17 cellular contexts compared by ENCODE assay signal in the genomic region with DNA sequence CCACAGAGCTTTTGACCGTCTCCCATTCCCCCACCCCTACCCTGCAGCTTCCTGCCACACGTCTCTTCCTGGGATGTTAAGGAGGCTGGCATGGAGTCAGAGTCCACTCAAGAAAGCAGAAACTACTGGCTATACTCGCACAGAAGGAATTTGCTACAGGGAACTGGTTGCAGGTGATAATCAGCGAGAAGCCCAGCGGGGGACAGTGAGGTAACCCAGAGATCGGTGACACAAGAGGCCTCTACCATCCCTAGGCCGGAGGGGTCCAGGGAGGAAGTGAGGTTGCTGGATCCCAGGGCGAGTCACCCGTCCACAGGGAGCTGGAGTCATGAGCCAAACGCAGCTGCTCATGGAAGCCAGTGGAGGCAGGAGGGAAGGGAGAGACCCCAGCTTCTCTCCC.
"Had no signal": no experiment of that assay in that cellular context is flagged by ENCODE, and none has a peak within 500 bp of the region (broad histone marks: within the 10 kb centered on the region; RNA-seq: fewer than 3 reads in every experiment).

No MANE protein-coding gene starts in this region.

- DNase-seq: activated CD4-positive, alpha-beta memory T cell treated with anti-CD3 and anti-CD28 coated beads for 36 hours; activated naive CD8-positive, alpha-beta T cell treated with anti-CD3 and anti-CD28 coated beads, Interleukin-2, amount 10 ng/mL, durations not matched to agents 7 days and 5 days; activated T-cell treated with anti-CD3 and anti-CD28 coated beads, Interleukin-2, amount 50 U/mL, for 72 hours; aorta; gastrocnemius medialis; naive thymus-derived CD4-positive, alpha-beta T cell; psoas muscle; stimulated activated CD4-positive, alpha-beta T cell treated with anti-CD3 and anti-CD28 coated beads, Interleukin-12 subunit alpha, Interleukin-12 subunit beta, amount 100 ng/mL, for 4 hours; stimulated activated CD4-positive, alpha-beta T cell treated with anti-CD3 and anti-CD28 coated beads, Interleukin-4, amount 100 ng/mL, for 1 hour; stimulated activated CD8-positive, alpha-beta memory T cell treated with anti-CD3 and anti-CD28 coated beads, Interleukin-4, amount 100 ng/mL, for 48 hours; T-cell; testis had no signal

- H3K4me3 ChIP-seq: gastrocnemius medialis, lung, psoas muscle, testis had no signal

- H3K27me3 ChIP-seq: testis had no signal

- FAIRE-seq: colon, endothelial cell of umbilical vein had no signal

- H3K27ac Mint-ChIP-seq: activated CD4-positive, alpha-beta memory T cell treated with anti-CD3 and anti-CD28 coated beads for 36 hours; activated naive CD8-positive, alpha-beta T cell treated with anti-CD3 and anti-CD28 coated beads, Interleukin-2, amount 10 ng/mL, durations not matched to agents 7 days and 5 days; activated T-cell treated with anti-CD3 and anti-CD28 coated beads, Interleukin-2, amount 50 U/mL, for 72 hours; stimulated activated naive CD8-positive, alpha-beta T cell treated with anti-CD3 and anti-CD28 coated beads, Interleukin-15, Interleukin-2, amounts not matched to agents 100 ng/mL and 50 ng/mL, for 24 hours; T-cell had no signal

- H3K36me3 Mint-ChIP-seq: activated CD4-positive, alpha-beta memory T cell treated with anti-CD3 and anti-CD28 coated beads for 36 hours; T-cell had no signal

- H3K27ac ChIP-seq: gastrocnemius medialis, psoas muscle, testis, VCaP had no signal

- H3K27me3 Mint-ChIP-seq: stimulated activated naive CD8-positive, alpha-beta T cell treated with anti-CD3 and anti-CD28 coated beads, Interleukin-15, Interleukin-2, amounts not matched to agents 100 ng/mL and 50 ng/mL, for 24 hours; T-cell had no signal

- H3K9me3 Mint-ChIP-seq: activated T-cell treated with anti-CD3 and anti-CD28 coated beads, Interleukin-2, amount 50 U/mL, for 72 hours; stimulated activated naive CD8-positive, alpha-beta T cell treated with anti-CD3 and anti-CD28 coated beads, Interleukin-15, Interleukin-2, amounts not matched to agents 100 ng/mL and 50 ng/mL, for 24 hours had no signal

- H3K36me3 ChIP-seq: gastrocnemius medialis had no signal

- H3K9me3 ChIP-seq: gastrocnemius medialis, psoas muscle, testis had no signal

- H3K4me3 Mint-ChIP-seq: activated CD4-positive, alpha-beta memory T cell treated with anti-CD3 and anti-CD28 coated beads for 36 hours; activated naive CD8-positive, alpha-beta T cell treated with anti-CD3 and anti-CD28 coated beads, Interleukin-2, amount 10 ng/mL, durations not matched to agents 7 days and 5 days; activated T-cell treated with anti-CD3 and anti-CD28 coated beads, Interleukin-2, amount 50 U/mL, for 72 hours; stimulated activated naive CD8-positive, alpha-beta T cell treated with anti-CD3 and anti-CD28 coated beads, Interleukin-15, Interleukin-2, amounts not matched to agents 100 ng/mL and 50 ng/mL, for 24 hours had no signal

- H3K4me1 ChIP-seq: gastrocnemius medialis, psoas muscle had no signal

- ATAC-seq: activated T-cell treated with anti-CD3 and anti-CD28 coated beads, Interleukin-2, amount 50 U/mL, for 72 hours; gastrocnemius medialis; naive thymus-derived CD4-positive, alpha-beta T cell; psoas muscle; T-cell had no signal
